8 cellular contexts compared by ENCODE assay signal in the genomic region with DNA sequence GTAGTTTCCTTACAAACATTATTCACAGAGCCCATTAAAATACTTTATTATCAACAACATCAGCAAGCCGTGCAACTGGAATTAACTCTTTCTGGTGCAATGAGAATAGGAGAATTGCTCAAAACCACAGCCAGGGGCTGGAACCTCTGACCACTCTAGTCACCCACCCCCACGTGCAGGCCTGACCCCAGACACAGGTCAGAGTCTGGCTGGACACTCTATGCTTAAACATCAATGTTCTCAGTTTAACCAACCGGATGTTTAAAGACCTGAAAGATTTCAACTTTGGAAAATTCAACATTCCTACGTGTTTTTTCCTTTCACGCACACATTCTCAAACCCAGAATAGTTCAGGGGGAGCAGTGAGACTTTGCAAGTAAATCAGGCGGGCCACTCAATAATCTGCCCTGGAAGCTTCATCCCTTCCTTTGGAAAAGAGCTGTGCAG.
A peak's percentile ranks its signal among the peaks of the same experiment; 100 is the strongest.
DNase-seq lines count a peak whose midpoint lies in the region.

No MANE protein-coding gene starts in this region.

- intact Hi-C loops in CD4-positive, alpha-beta memory T cell (cut with micrococcal nuclease) = no loop called here

- H3K9ac ChIP-seq in neuronal stem cell (ENCODE audit: low read depth, low read length, poor library complexity) = no peak overlapping the region

- H3K23ac ChIP-seq in neuronal stem cell (ENCODE audit: low read depth, low read length, poor library complexity) = no peak overlapping the region

- H2BK5ac ChIP-seq in neuronal stem cell (ENCODE audit: low read length) = no peak overlapping the region

- H2BK120ac ChIP-seq in neuronal stem cell (ENCODE audit: low read depth, low read length) = no peak overlapping the region

- peaks cover 23 to 33% of the 10 kb centered on the region in 2 donors for H3K36me3 Mint-ChIP-seq in CD4-positive, alpha-beta memory T cell

- no CpG with 5 or more reads among the region's 6 CpGs for WGBS in neuronal stem cell (ENCODE audit: extremely low coverage in 2 of 2, insufficient read length in 2 of 2, insufficient replicate concordance in 1 of 2), 2 donors

- H3K79me1 ChIP-seq in neuronal stem cell (ENCODE audit: low read depth, low read length) = no peaks in the 10 kb centered on the region

- CTCF ChIA-PET in CD4-positive, alpha-beta memory T cell (lab: Charles Lee; ENCODE audit: partially characterized antibody) = no interaction called here

- H3K9me3 ChIP-seq in CD4-positive, alpha-beta memory T cell (ENCODE audit: control insufficient read depth in 1 of 2, low read length in 2 of 2) = no peaks in the 10 kb centered on the region
- H3K9me3 ChIP-seq in neuronal stem cell (replicated peaks in 1 of 2; ENCODE audit: control insufficient read depth in 2 of 2, insufficient read depth in 1 of 2, low read depth in 1 of 2, low read length in 2 of 2) = peaks cover 0 to 4% of the 10 kb centered on the region in 2 donors

- H3K18ac ChIP-seq in neuronal stem cell (ENCODE audit: low read length) = no peak overlapping the region

- no peak for DNase-seq in CD4-positive, alpha-beta memory T cell
- DNase-seq in HuH-7.5 (ENCODE audit: low spot score) = peak; percentile 40
- peak; percentile 38 to 82 for DNase-seq in dermis microvascular lymphatic vessel endothelial cell (ENCODE audit: low read depth in 2 of 2)
- DNase-seq in neuronal stem cell (ENCODE audit: low spot score) = no peak
- no peak for DNase-seq in DMS153 treated with DMSO at 0.1 percent for 48 hours (lab: John Stamatoyannopoulos, UW; ENCODE audit: unreplicated experiment)
- no peak for DNase-seq in germinal center (ENCODE audit: low spot score)
- DNase-seq in G401 (ENCODE audit: low spot score) = no peak
- no peak for DNase-seq in amygdala (lab: John Stamatoyannopoulos, UW)

- H2AFZ ChIP-seq in neuronal stem cell (ENCODE audit: low read length) = peak overlapping the region; percentile 36

- peak overlapping the region; percentile 18 for H2AK5ac ChIP-seq in neuronal stem cell (ENCODE audit: low read depth, low read length)

- no peak overlapping the region for H2BK15ac ChIP-seq in neuronal stem cell (ENCODE audit: low read length)

- H4K8ac ChIP-seq in neuronal stem cell (ENCODE audit: low read depth, low read length) = no peak overlapping the region

- H3K9me3 Mint-ChIP-seq in CD4-positive, alpha-beta memory T cell = no peaks in the 10 kb centered on the region

- no peak overlapping the region for H4K91ac ChIP-seq in neuronal stem cell (ENCODE audit: low read depth, low read length, poor library complexity)

- H3K27ac ChIP-seq in CD4-positive, alpha-beta memory T cell (ENCODE audit: low read depth, low read length) = no peak overlapping the region
- no peak overlapping the region for H3K27ac ChIP-seq in neuronal stem cell (replicated peaks; ENCODE audit: low read length)

- H2BK12ac ChIP-seq in neuronal stem cell (ENCODE audit: low read length) = no peak overlapping the region

- H3K4me3 ChIP-seq in CD4-positive, alpha-beta memory T cell (ENCODE audit: low read length in 2 of 2) = no peak overlapping the region
- no peak overlapping the region for H3K4me3 ChIP-seq in neuronal stem cell (ENCODE audit: low read length in 2 of 2)

- peak overlapping the region; percentile 25 to 92 (median 84) for H3K27ac Mint-ChIP-seq in CD4-positive, alpha-beta memory T cell

- H3K4me2 ChIP-seq in neuronal stem cell (ENCODE audit: insufficient read depth, low read length, poor library complexity, severe bottlenecking) = no peak overlapping the region

- H3K27me3 ChIP-seq in CD4-positive, alpha-beta memory T cell (ENCODE audit: insufficient read depth, low read length) = no peaks in the 10 kb centered on the region
- no peaks in the 10 kb centered on the region for H3K27me3 ChIP-seq in neuronal stem cell (ENCODE audit: control insufficient read depth in 3 of 3, insufficient read depth in 3 of 3, low read depth in 1 of 3, low read length in 3 of 3)

- no peak overlapping the region for H3K4ac ChIP-seq in neuronal stem cell (ENCODE audit: low read length)

- H3K4me3 Mint-ChIP-seq in CD4-positive, alpha-beta memory T cell = peak overlapping the region in 7 of 8 donors; percentile 70 to 80 (median 76)

- H3K14ac ChIP-seq in neuronal stem cell (ENCODE audit: low read length) = no peak overlapping the region

- POLR2A ChIA-PET in CD4-positive, alpha-beta memory T cell (lab: Charles Lee; ENCODE audit: partially characterized antibody) = interaction anchor here (0.6 kb wide), 1 partner anchor 13 kb away, joined by 4 read pairs; no protein-coding TSS in a partner anchor

- no peaks in the 10 kb centered on the region for H3K27me3 Mint-ChIP-seq in CD4-positive, alpha-beta memory T cell

- in situ Hi-C loops in G401 (cut with HindIII; ENCODE audit: low sequenced_read_pairs) = no loop called here

- H3K36me3 ChIP-seq in CD4-positive, alpha-beta memory T cell (ENCODE audit: insufficient read depth, low read length) = peaks cover 5% of the 10 kb centered on the region
- H3K36me3 ChIP-seq in neuronal stem cell (replicated peaks in 1 of 2; ENCODE audit: control insufficient read depth in 2 of 2, insufficient read depth in 2 of 2, low read length in 2 of 2) = peaks cover 0 to 20% of the 10 kb centered on the region in 2 donors

- H3K4me1 ChIP-seq in CD4-positive, alpha-beta memory T cell (ENCODE audit: insufficient read depth, low read length) = peaks cover 45% of the 10 kb centered on the region
- H3K4me1 ChIP-seq in neuronal stem cell (ENCODE audit: control insufficient read depth in 2 of 2, insufficient read depth in 1 of 2, low read depth in 1 of 2, low read length in 2 of 2) = peaks cover 14 to 42% of the 10 kb centered on the region in 2 donors

- peaks cover 48 to 65% (median 54%) of the 10 kb centered on the region in 4 donors for H3K4me1 Mint-ChIP-seq in CD4-positive, alpha-beta memory T cell

Comparison
In these comparisons a context has a peak if more than half of its experiments do, and no peak if none do; other contexts are left out.
1. DNase-seq: peak in HuH-7.5 (single experiment) and dermis microvascular lymphatic vessel endothelial cell (2 of 2); none in CD4-positive, alpha-beta memory T cell (0 of 5), neuronal stem cell (single experiment), DMS153 treated with DMSO at 0.1 percent for 48 hours (single experiment), germinal center (single experiment), G401 (single experiment) and amygdala (0 of 56).